ENCODE assay signal across 8 cellular contexts in genomic region chr2:101001713-101002561, GRCh38.
DNase-seq lines count a peak whose midpoint lies in the region; ATAC-seq and TF ChIP-seq lines count a peak whose summit lies in the region.

Gene RPL31, plus strand, starts transcription at chr2:101002289. Its CDS starts 413 bp downstream, at chr2:101002702.

- H4K20me1 ChIP-seq in MM.1S (ENCODE audit: insufficient read depth, low read length): peaks cover 11% of the 10 kb centered on the region; the same call in 1 of the 2 replicates

- peaks cover 6% of the 10 kb centered on the region for H3K27me3 Mint-ChIP-seq in nephron progenitor cell (ENCODE audit: low read depth, poor library complexity)
- peaks cover 11% of the 10 kb centered on the region for H3K27me3 Mint-ChIP-seq in stimulated activated naive CD8-positive, alpha-beta T cell treated with anti-CD3 and anti-CD28 coated beads, Interleukin-15, amount 100 ng/mL, for 72 hours

- H3K79me2 ChIP-seq in MM.1S (ENCODE audit: low read length): peaks cover 46% of the 10 kb centered on the region

- in situ Hi-C loops in HAP-1 (cut with MboI; ENCODE audit: low sequenced_read_pairs): no loop called here

- H3K4me1 ChIP-seq in ES-I3 (ENCODE audit: insufficient read depth, low read length) (peaks cover 10% of the 10 kb centered on the region), HAP-1 (peaks cover 33% of the 10 kb centered on the region), MM.1S (ENCODE audit: low read length) (peaks cover 12% of the 10 kb centered on the region)

- H3K9me3 Mint-ChIP-seq in nephron progenitor cell: peaks cover 15% of the 10 kb centered on the region
- no peaks in the 10 kb centered on the region for H3K9me3 Mint-ChIP-seq in stimulated activated naive CD8-positive, alpha-beta T cell treated with anti-CD3 and anti-CD28 coated beads, Interleukin-15, amount 100 ng/mL, for 72 hours

- H3K27me3 ChIP-seq in HAP-1 (ENCODE audit: low read depth): no peaks in the 10 kb centered on the region
- no peaks in the 10 kb centered on the region for H3K27me3 ChIP-seq in MM.1S (replicated peaks; ENCODE audit: insufficient read depth, low read length)

- H3K9me3 ChIP-seq in ES-I3 (ENCODE audit: control insufficient read depth, insufficient read depth, low read length) (no peaks in the 10 kb centered on the region), HAP-1 (peaks cover 2% of the 10 kb centered on the region; the same call in 1 of the 2 replicates), MM.1S (replicated peaks; ENCODE audit: insufficient read depth, low read length) (no peaks in the 10 kb centered on the region)

- no peaks in the 10 kb centered on the region for H3K9me2 ChIP-seq in MM.1S (replicated peaks; ENCODE audit: insufficient read depth, low read length)

- H3K27ac Mint-ChIP-seq in nephron progenitor cell: peak within 1 kb of the TSS; percentile 99
- peak within 1 kb of the TSS; percentile 99 for H3K27ac Mint-ChIP-seq in stimulated activated naive CD8-positive, alpha-beta T cell treated with anti-CD3 and anti-CD28 coated beads, Interleukin-15, amount 100 ng/mL, for 72 hours

- H3K4me1 Mint-ChIP-seq in nephron progenitor cell: peaks cover 57% of the 10 kb centered on the region
- H3K4me1 Mint-ChIP-seq in stimulated activated naive CD8-positive, alpha-beta T cell treated with anti-CD3 and anti-CD28 coated beads, Interleukin-15, amount 100 ng/mL, for 72 hours: peaks cover 53% of the 10 kb centered on the region

- H3K9ac ChIP-seq in ES-I3 (ENCODE audit: low read depth, low read length): peak within 1 kb of the TSS; percentile 91
- peak within 1 kb of the TSS; percentile 94 for H3K9ac ChIP-seq in MM.1S (ENCODE audit: low read length)

- H3K4me3 Mint-ChIP-seq in nephron progenitor cell: peak within 1 kb of the TSS; percentile 99
- peak within 1 kb of the TSS; percentile 98 to 99 for H3K4me3 Mint-ChIP-seq in stimulated activated naive CD8-positive, alpha-beta T cell treated with anti-CD3 and anti-CD28 coated beads, Interleukin-15, amount 100 ng/mL, for 72 hours

- H3K4me2 ChIP-seq in MM.1S (ENCODE audit: low read depth, low read length): peak within 1 kb of the TSS; percentile 80

- H3K4me3 ChIP-seq in HAP-1 (peak within 1 kb of the TSS; percentile 99), MM.1S (ENCODE audit: low read length) (peak within 1 kb of the TSS; percentile 96)

- peaks cover 45% of the 10 kb centered on the region for H3K36me3 Mint-ChIP-seq in nephron progenitor cell (ENCODE audit: low read depth)

- H2AFZ ChIP-seq in MM.1S (ENCODE audit: low read length): peak within 1 kb of the TSS; percentile 97

- ATAC-seq in stimulated activated naive CD8-positive, alpha-beta T cell treated with anti-CD3 and anti-CD28 coated beads, Interleukin-15, amount 100 ng/mL, for 72 hours: peak; percentile 96

- DNase-seq in HAP-1 (ENCODE audit: low spot score in 2 of 2) (peak; percentile 91 to 98), MM.1S (peak; percentile 95), SIG-M5 (lab: John Stamatoyannopoulos, UW) (peak; percentile 94), activated gamma-delta T cell (lab: John Stamatoyannopoulos, UW) (peak; percentile 75), fibroblast of the conjunctiva (ENCODE audit: low read depth) (peak; percentile 97), nephron progenitor cell (peak; percentile 94)
- DNase-seq in stimulated activated naive CD8-positive, alpha-beta T cell treated with anti-CD3 and anti-CD28 coated beads, Interleukin-15, amount 100 ng/mL, for 72 hours: peak; percentile 92 to 97

- peak within 1 kb of the TSS; percentile 56; the same call in 1 of the 2 replicates for H3K27ac ChIP-seq in MM.1S (ENCODE audit: low read length)

- H3K36me3 ChIP-seq in ES-I3 (ENCODE audit: insufficient read depth, low read length) (peaks cover 38% of the 10 kb centered on the region), HAP-1 (replicated peaks) (peaks cover 47% of the 10 kb centered on the region), MM.1S (replicated peaks; ENCODE audit: insufficient read depth, low read length) (peaks cover 30% of the 10 kb centered on the region)

- no peak for TF ChIP-seq CTCF in MM.1S (IDR thresholded peaks at IDR 0.05; ENCODE audit: low read length)
- TF ChIP-seq CTCF in nephron progenitor cell (IDR thresholded peaks at IDR 0.05): no peak

- H3F3A ChIP-seq in MM.1S (ENCODE audit: insufficient read depth, low read length): peaks cover 19% of the 10 kb centered on the region

Comparison
In these comparisons a context has a peak if more than half of its experiments do, and no peak if none do; other contexts are left out.
1. Peak in every context shown above with its lines: DNase-seq, ATAC-seq, H3K4me3 ChIP-seq and H3K27ac ChIP-seq.